1 cellular context compared by ENCODE assay signal in genomic region chr16:67173808-67174705, GRCh38.
TF ChIP-seq lines count a peak whose summit lies in the region.

No MANE protein-coding gene starts in this region.

TF ChIP-seq in HEK293, 187 proteins besides CTCF, POLR2A, EP300 and RAD21 (continued from another document):
- TF ChIP-seq TRIM28 (IDR thresholded peaks at IDR 0.05; ENCODE audit: borderline replicate concordance, low read length) (no peak), ZNF37A (tag by site-specific recombination; IDR thresholded peaks at IDR 0.05) (no peak), BCL11B (tag by site-specific recombination; IDR thresholded peaks at IDR 0.05; ENCODE audit: low read depth) (no peak), ZNF645 (tag by site-specific recombination; IDR thresholded peaks at IDR 0.05) (no peak), ZXDB (tag by site-specific recombination; IDR thresholded peaks at IDR 0.05) (peak; percentile 66; the same call in 1 of the 2 replicates), WT1 (tag by site-specific recombination; IDR thresholded peaks at IDR 0.05) (no peak), ZBTB21 (tag by site-specific recombination; IDR thresholded peaks at IDR 0.05) (no peak), ZNF473 (tag by site-specific recombination; IDR thresholded peaks at IDR 0.05) (no peak), PRDM4 (tag by site-specific recombination; IDR thresholded peaks at IDR 0.05) (no peak), ZNF433 (tag by site-specific recombination; IDR thresholded peaks at IDR 0.05; ENCODE audit: low read depth) (no peak), KLF16 (tag by site-specific recombination; IDR thresholded peaks at IDR 0.05) (peak; percentile 60), ZSCAN4 (tag by site-specific recombination; IDR thresholded peaks at IDR 0.05) (no peak), ZNF2 (tag by site-specific recombination; IDR thresholded peaks at IDR 0.05) (0 out of 2 replicates have a peak, but pooled peaks have one; percentile 44), ZNF639 (tag by site-specific recombination; IDR thresholded peaks at IDR 0.05) (no peak), ZNF239 (tag by site-specific recombination; IDR thresholded peaks at IDR 0.05) (no peak), ZBTB48 (tag by site-specific recombination; IDR thresholded peaks at IDR 0.05) (no peak), ZNF843 (tag by site-specific recombination; IDR thresholded peaks at IDR 0.05) (peak; percentile 56), ZNF48 (tag by site-specific recombination; IDR thresholded peaks at IDR 0.05) (no peak), ZNF600 (tag by site-specific recombination; IDR thresholded peaks at IDR 0.05) (peak; percentile 78), ZNF26 (tag by site-specific recombination; IDR thresholded peaks at IDR 0.05) (no peak), GFI1B (tag by site-specific recombination; IDR thresholded peaks at IDR 0.05) (no peak), ZBTB44 (tag by site-specific recombination; IDR thresholded peaks at IDR 0.05) (peak; percentile 87), ZSCAN30 (tag by site-specific recombination; IDR thresholded peaks at IDR 0.05) (no peak; the same call in 1 of the 2 replicates), ZFP37 (tag by site-specific recombination; IDR thresholded peaks at IDR 0.05) (no peak; the same call in 1 of the 2 replicates), ZNF146 (tag by site-specific recombination; IDR thresholded peaks at IDR 0.05) (no peak), SP2 (tag by site-specific recombination; IDR thresholded peaks at IDR 0.05) (peak; percentile 84)
- TF ChIP-seq, protein P1, sequence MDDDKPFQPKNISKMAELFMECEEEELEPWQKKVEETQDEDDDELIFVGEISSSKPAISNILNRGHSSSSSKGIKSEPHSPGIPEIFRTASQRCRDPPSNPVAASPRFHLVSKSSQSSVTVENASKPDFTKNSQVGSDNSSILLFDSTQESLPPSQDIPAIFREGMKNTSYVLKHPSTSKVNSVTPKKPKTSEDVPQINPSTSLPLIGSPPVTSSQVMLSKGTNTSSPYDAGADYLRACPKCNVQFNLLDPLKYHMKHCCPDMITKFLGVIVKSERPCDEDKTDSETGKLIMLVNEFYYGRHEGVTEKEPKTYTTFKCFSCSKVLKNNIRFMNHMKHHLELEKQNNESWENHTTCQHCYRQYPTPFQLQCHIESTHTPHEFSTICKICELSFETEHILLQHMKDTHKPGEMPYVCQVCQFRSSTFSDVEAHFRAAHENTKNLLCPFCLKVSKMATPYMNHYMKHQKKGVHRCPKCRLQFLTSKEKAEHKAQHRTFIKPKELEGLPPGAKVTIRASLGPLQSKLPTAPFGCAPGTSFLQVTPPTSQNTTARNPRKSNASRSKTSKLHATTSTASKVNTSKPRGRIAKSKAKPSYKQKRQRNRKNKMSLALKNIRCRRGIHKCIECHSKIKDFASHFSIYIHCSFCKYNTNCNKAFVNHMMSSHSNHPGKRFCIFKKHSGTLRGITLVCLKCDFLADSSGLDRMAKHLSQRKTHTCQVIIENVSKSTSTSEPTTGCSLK (tag by site-specific recombination; IDR thresholded peaks at IDR 0.05): no peak
- TF ChIP-seq, protein P2, sequence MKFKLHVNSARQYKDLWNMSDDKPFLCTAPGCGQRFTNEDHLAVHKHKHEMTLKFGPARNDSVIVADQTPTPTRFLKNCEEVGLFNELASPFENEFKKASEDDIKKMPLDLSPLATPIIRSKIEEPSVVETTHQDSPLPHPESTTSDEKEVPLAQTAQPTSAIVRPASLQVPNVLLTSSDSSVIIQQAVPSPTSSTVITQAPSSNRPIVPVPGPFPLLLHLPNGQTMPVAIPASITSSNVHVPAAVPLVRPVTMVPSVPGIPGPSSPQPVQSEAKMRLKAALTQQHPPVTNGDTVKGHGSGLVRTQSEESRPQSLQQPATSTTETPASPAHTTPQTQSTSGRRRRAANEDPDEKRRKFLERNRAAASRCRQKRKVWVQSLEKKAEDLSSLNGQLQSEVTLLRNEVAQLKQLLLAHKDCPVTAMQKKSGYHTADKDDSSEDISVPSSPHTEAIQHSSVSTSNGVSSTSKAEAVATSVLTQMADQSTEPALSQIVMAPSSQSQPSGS (tag by site-specific recombination; IDR thresholded peaks at IDR 0.05; ENCODE audit: low read depth): no peak
